In genomic region chr17:50354776-50355175, GRCh38 we compare ENCODE assay signal across 1 cellular context.
TF ChIP-seq lines count a peak whose summit lies in the region.

No MANE protein-coding gene starts in this region.

TF ChIP-seq in K562, 482 proteins besides CTCF, POLR2A, EP300 and RAD21:
- TF ChIP-seq, protein P1, sequence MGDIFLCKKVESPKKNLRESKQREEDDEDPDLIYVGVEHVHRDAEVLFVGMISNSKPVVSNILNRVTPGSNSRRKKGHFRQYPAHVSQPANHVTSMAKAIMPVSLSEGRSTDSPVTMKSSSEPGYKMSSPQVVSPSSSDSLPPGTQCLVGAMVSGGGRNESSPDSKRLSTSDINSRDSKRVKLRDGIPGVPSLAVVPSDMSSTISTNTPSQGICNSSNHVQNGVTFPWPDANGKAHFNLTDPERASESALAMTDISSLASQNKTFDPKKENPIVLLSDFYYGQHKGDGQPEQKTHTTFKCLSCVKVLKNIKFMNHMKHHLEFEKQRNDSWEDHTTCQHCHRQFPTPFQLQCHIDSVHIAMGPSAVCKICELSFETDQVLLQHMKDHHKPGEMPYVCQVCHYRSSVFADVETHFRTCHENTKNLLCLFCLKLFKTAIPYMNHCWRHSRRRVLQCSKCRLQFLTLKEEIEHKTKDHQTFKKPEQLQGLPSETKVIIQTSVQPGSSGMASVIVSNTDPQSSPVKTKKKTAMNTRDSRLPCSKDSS (IDR thresholded peaks at IDR 0.05; ENCODE audit: low read depth, partially characterized antibody): no peak
- no peak for TF ChIP-seq FOXM1 (IDR thresholded peaks at IDR 0.05; ENCODE audit: low read depth)
- no peak for TF ChIP-seq FOXM1 (CRISPR knock-in tag; IDR thresholded peaks at IDR 0.05; ENCODE audit: low read depth)
- TF ChIP-seq ZNF780A (CRISPR knock-in tag; IDR thresholded peaks at IDR 0.05): no peak
- no peak for TF ChIP-seq TAF9B (IDR thresholded peaks at IDR 0.05; ENCODE audit: partially characterized antibody)
- no peak for TF ChIP-seq PCBP2 (IDR thresholded peaks at IDR 0.05; ENCODE audit: low read depth, low read length, poor library complexity, severe bottlenecking)
- TF ChIP-seq POLR2G (IDR thresholded peaks at IDR 0.05; ENCODE audit: low read depth, low read length): peak; percentile 40; the same call in 1 of the 2 replicates
- no peak for TF ChIP-seq UBTF (IDR thresholded peaks at IDR 0.05; ENCODE audit: borderline replicate concordance in 1 of 2, low read depth in 2 of 2, low read length in 2 of 2)
- no peak for TF ChIP-seq CAMTA2 (CRISPR knock-in tag; conservative IDR thresholded peaks at IDR 0.05)
- TF ChIP-seq WHSC1 (IDR thresholded peaks at IDR 0.05; ENCODE audit: low read length): no peak
- no peak for TF ChIP-seq CREB1 (IDR thresholded peaks at IDR 0.05)
- TF ChIP-seq CREB1 (CRISPR knock-in tag; IDR thresholded peaks at IDR 0.05): no peak
- TF ChIP-seq RBFOX2 (IDR thresholded peaks at IDR 0.05; ENCODE audit: low read depth, low read length): peak; percentile 32
- no peak for TF ChIP-seq ZNF639 (CRISPR knock-in tag; conservative IDR thresholded peaks at IDR 0.05 in 1 of 2, IDR thresholded peaks at IDR 0.05 in 1 of 2)
